Comparison of ENCODE assay signal across 28 cellular contexts in genomic region chr4:124534133-124534532, GRCh38.
"Had no signal": no experiment of that assay in that cellular context is flagged by ENCODE, and none has a peak within 500 bp of the region (broad histone marks: within the 10 kb centered on the region; RNA-seq: fewer than 3 reads in every experiment).

No MANE protein-coding gene starts in this region.

- H3K9me3 ChIP-seq: neutrophil, pancreas, prostate gland, right lobe of liver, sigmoid colon, suprapubic skin, testis, tibial artery, transverse colon, upper lobe of right lung, uterus had no signal

- H3K4me3 Mint-ChIP-seq: naive B cell; naive thymus-derived CD8-positive, alpha-beta T cell; natural killer cell treated with Interleukin-12 subunit alpha and Interleukin-12 subunit beta and Interleukin-15 and Interleukin-18, amount 100 ng/mL, for 72 hours; nephron progenitor cell; stimulated activated memory B cell treated with anti-CD40 and anti-IgM and Interleukin-4, amounts not matched to agents 10 μg/mL and 1 μg/mL and 100 μg/mL, for 72 hours; stimulated activated naive CD8-positive, alpha-beta T cell treated with anti-CD3 and anti-CD28 coated beads, Interleukin-15, amount 100 ng/mL, for 72 hours; type B pancreatic cell had no signal

- H3K27me3 ChIP-seq: neutrophil, pancreas, right lobe of liver, sigmoid colon, suprapubic skin, testis, tibial artery, transverse colon, upper lobe of right lung, uterus had no signal

- H3K9me3 Mint-ChIP-seq: naive B cell; nephron progenitor cell; stimulated activated memory B cell treated with anti-CD40 and anti-IgM and Interleukin-4, amounts not matched to agents 10 μg/mL and 1 μg/mL and 100 μg/mL, for 72 hours; stimulated activated naive CD8-positive, alpha-beta T cell treated with anti-CD3 and anti-CD28 coated beads, Interleukin-15, amount 100 ng/mL, for 72 hours had no signal

- DNase-seq: naive B cell; naive thymus-derived CD8-positive, alpha-beta T cell; nephron progenitor cell; nucleus accumbens; pancreas; right cardiac atrium; right lobe of liver; sigmoid colon; small intestine; stimulated activated CD4-positive, alpha-beta T cell treated with anti-CD3 and anti-CD28 coated beads, Interleukin-1b, Interleukin-23, amount 100 ng/mL, for 48 hours; stimulated activated CD4-positive, alpha-beta T cell treated with anti-CD3 and anti-CD28 coated beads, Interleukin-4, amount 100 ng/mL, for 1 hour; stimulated activated CD4-positive, alpha-beta T cell treated with anti-CD3 and anti-CD28 coated beads, Interleukin-4, amount 100 ng/mL, for 4 hours; stimulated activated CD8-positive, alpha-beta memory T cell treated with anti-CD3 and anti-CD28 coated beads, Interleukin-4, amount 100 ng/mL, for 48 hours; stimulated activated naive CD4-positive, alpha-beta T cell; stimulated activated naive CD8-positive, alpha-beta T cell treated with anti-CD3 and anti-CD28 coated beads, Interleukin-15, amount 100 ng/mL, for 72 hours; stimulated activated naive CD8-positive, alpha-beta T cell treated with anti-CD3 and anti-CD28 coated beads, Interleukin-15, Interleukin-2, amounts not matched to agents 100 U/mL and 50 U/mL, for 24 hours; substantia nigra; testis; tibial artery; transverse colon; upper lobe of right lung; uterus had no signal

- H3K36me3 ChIP-seq: neutrophil, pancreas, prostate gland, right lobe of liver, sigmoid colon, suprapubic skin, tibial artery, transverse colon, upper lobe of right lung, uterus had no signal

- ATAC-seq: naive thymus-derived CD8-positive, alpha-beta T cell; natural killer cell treated with Interleukin-12 subunit alpha and Interleukin-12 subunit beta and Interleukin-15 and Interleukin-18, amount 100 ng/mL, for 72 hours; pancreas; right cardiac atrium; right lobe of liver; stimulated activated memory B cell treated with anti-CD40 and anti-IgM and Interleukin-4, amounts not matched to agents 10 μg/mL and 1 μg/mL and 100 μg/mL, for 72 hours; stimulated activated naive CD8-positive, alpha-beta T cell treated with anti-CD3 and anti-CD28 coated beads, Interleukin-15, amount 100 ng/mL, for 72 hours; stimulated activated naive CD8-positive, alpha-beta T cell treated with anti-CD3 and anti-CD28 coated beads, Interleukin-15, Interleukin-2, amounts not matched to agents 100 U/mL and 50 U/mL, for 24 hours; upper lobe of right lung had no signal

- H3K36me3 Mint-ChIP-seq: naive B cell; naive thymus-derived CD8-positive, alpha-beta T cell; natural killer cell treated with Interleukin-12 subunit alpha and Interleukin-12 subunit beta and Interleukin-15 and Interleukin-18, amount 100 ng/mL, for 72 hours; stimulated activated memory B cell treated with anti-CD40 and anti-IgM and Interleukin-4, amounts not matched to agents 10 μg/mL and 1 μg/mL and 100 μg/mL, for 72 hours; type B pancreatic cell had no signal

- H3K27ac Mint-ChIP-seq: naive B cell; naive thymus-derived CD8-positive, alpha-beta T cell; natural killer cell treated with Interleukin-12 subunit alpha and Interleukin-12 subunit beta and Interleukin-15 and Interleukin-18, amount 100 ng/mL, for 72 hours; nephron progenitor cell; stimulated activated memory B cell treated with anti-CD40 and anti-IgM and Interleukin-4, amounts not matched to agents 10 μg/mL and 1 μg/mL and 100 μg/mL, for 72 hours; stimulated activated naive CD8-positive, alpha-beta T cell treated with anti-CD3 and anti-CD28 coated beads, Interleukin-15, amount 100 ng/mL, for 72 hours; type B pancreatic cell had no signal

- H3K27me3 Mint-ChIP-seq: naive B cell; natural killer cell treated with Interleukin-12 subunit alpha and Interleukin-12 subunit beta and Interleukin-15 and Interleukin-18, amount 100 ng/mL, for 72 hours; stimulated activated memory B cell treated with anti-CD40 and anti-IgM and Interleukin-4, amounts not matched to agents 10 μg/mL and 1 μg/mL and 100 μg/mL, for 72 hours; stimulated activated naive CD8-positive, alpha-beta T cell treated with anti-CD3 and anti-CD28 coated beads, Interleukin-15, amount 100 ng/mL, for 72 hours; type B pancreatic cell had no signal

- H3K4me3 ChIP-seq: pancreas, prostate gland, right lobe of liver, sigmoid colon, suprapubic skin, testis, tibial artery, transverse colon, upper lobe of right lung, uterus had no signal

- H3K4me1 ChIP-seq: pancreas, prostate gland, sigmoid colon, suprapubic skin, testis, tibial artery, transverse colon, upper lobe of right lung, uterus had no signal

- H3K4me1 Mint-ChIP-seq: naive B cell; naive thymus-derived CD8-positive, alpha-beta T cell; stimulated activated memory B cell treated with anti-CD40 and anti-IgM and Interleukin-4, amounts not matched to agents 10 μg/mL and 1 μg/mL and 100 μg/mL, for 72 hours; stimulated activated naive CD8-positive, alpha-beta T cell treated with anti-CD3 and anti-CD28 coated beads, Interleukin-15, amount 100 ng/mL, for 72 hours had no signal

- H3K27ac ChIP-seq: neutrophil, pancreas, prostate gland, right lobe of liver, sigmoid colon, suprapubic skin, testis, tibial artery, transverse colon, upper lobe of right lung, uterus had no signal
